8 cellular contexts compared by ENCODE assay signal in the genomic region with DNA sequence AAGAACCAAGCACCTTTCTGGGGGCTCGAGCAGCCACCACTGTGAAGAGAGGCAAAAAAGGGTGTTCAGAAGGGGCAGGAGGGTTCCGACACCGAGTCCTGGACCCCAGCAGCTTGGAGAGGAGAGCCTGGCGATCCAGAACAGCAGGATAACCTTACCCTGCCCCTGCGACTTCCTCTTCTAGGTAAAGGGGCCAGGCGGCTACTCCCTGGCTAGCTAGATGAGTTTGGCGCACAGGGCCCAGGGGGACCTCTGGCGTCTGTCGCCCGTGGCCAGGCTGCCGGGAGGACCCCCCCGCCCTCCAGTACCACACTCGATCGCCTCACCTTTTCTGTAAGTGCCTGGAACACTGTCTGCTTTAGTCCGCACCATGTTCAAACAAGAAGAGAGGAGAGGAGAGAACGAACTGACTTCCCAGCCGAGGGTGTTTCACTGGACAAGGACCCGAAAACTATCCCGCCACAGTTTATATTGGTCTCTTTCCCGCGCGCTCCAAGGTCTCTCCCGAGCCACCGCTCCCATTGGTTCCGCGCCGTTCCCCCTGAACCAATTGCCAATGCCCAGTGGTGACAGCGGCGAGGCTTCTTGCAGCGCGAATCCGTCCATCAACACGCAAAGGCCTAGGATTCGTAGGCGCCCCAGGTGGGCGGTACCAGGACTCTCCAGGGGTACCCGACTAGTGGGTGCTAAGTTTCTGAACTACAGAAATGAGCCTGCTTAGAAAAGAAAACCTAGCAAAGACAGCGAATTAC. TPM values are rescaled to one million over a fixed set of nuclear protein-coding genes. Genes with fewer than 3 reads are reported as not detected.
DNase-seq lines count a peak whose midpoint lies in the region; FAIRE-seq and TF ChIP-seq lines count a peak whose summit lies in the region.

A gene with protein sequence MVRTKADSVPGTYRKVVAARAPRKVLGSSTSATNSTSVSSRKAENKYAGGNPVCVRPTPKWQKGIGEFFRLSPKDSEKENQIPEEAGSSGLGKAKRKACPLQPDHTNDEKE (minus strand): TSS at position 442 of the 752 bp plus-strand sequence. CDS start 70 bp downstream, at position 372.

- H3K4me3 ChIP-seq in GM23248 (peak within 1 kb of the TSS; percentile 71), Karpas-422 (ENCODE audit: low read length) (peak within 1 kb of the TSS; percentile 96), esophagus squamous epithelium (peak within 1 kb of the TSS; percentile 50 to 66 (median 57))

- WGBS in GM23248 (ENCODE audit: low coverage in 1 of 2, low lambda C conversion rate in 2 of 2, missing lambda C conversion rate in 2 of 2), 2 experiments, result 0 to 3% methylated on average over 38 of the region's 38 CpGs
- WGBS in esophagus squamous epithelium, 2 donors, result 0 to 2% methylated on average over 12 to 31 of the region's 38 CpGs

- peak within 1 kb of the TSS; percentile 97 for H2AFZ ChIP-seq in GM23248
- peak within 1 kb of the TSS; percentile 83 for H2AFZ ChIP-seq in Karpas-422 (ENCODE audit: low read length)

- peak; percentile 87 for FAIRE-seq in RCC 7860 (lab: Jason Lieb, UNC)

- peaks cover 18% of the 10 kb centered on the region; the same call in 1 of the 2 replicates for H3K79me2 ChIP-seq in GM23248 (ENCODE audit: insufficient read depth)
- peaks cover 39% of the 10 kb centered on the region for H3K79me2 ChIP-seq in Karpas-422 (ENCODE audit: low read length)

- intact Hi-C loops in esophagus squamous epithelium (cut with DNase I), result loop anchor here (10.0 kb wide), 1 partner anchor 216 kb away; a partner anchor contains a TSS

- H3K4me2 ChIP-seq in GM23248 (ENCODE audit: unreplicated experiment) (peak within 1 kb of the TSS; percentile 64), Karpas-422 (ENCODE audit: low read depth, low read length, poor library complexity, severe bottlenecking) (peak within 1 kb of the TSS; percentile 80)

- H3K27me3 ChIP-seq in GM23248 (replicated peaks; ENCODE audit: insufficient read depth) (no peaks in the 10 kb centered on the region), Karpas-422 (ENCODE audit: low read length) (no peaks in the 10 kb centered on the region), esophagus squamous epithelium (no peaks in the 10 kb centered on the region)

- TF ChIP-seq POLR2A in esophagus squamous epithelium (IDR thresholded peaks at IDR 0.05), result no peak

- 0 out of 2 replicates have a peak, but pooled peaks cover 5% of the 10 kb centered on the region for H3F3A ChIP-seq in GM23248 (ENCODE audit: insufficient read depth)

- H4K20me1 ChIP-seq in GM23248 (ENCODE audit: insufficient read depth), result no peaks in the 10 kb centered on the region
- H4K20me1 ChIP-seq in Karpas-422 (ENCODE audit: insufficient read depth, low read depth, low read length), result no peaks in the 10 kb centered on the region

- in situ Hi-C loops in GM23248 (cut with MboI), result no loop called here

- DNase-seq in Daoy (ENCODE audit: low read depth), result peak; percentile 98
- DNase-seq in GM23248, result peak; percentile 98
- DNase-seq in Karpas-422, result peak; percentile 98
- DNase-seq in RCC 7860 (ENCODE audit: low spot score), result peak; percentile 85
- DNase-seq in activated T-cell treated with anti-CD3 and anti-CD28 coated beads, Interleukin-2, amount 50 U/mL, for 48 hours, result peak; percentile 96 to 97
- DNase-seq in esophagus squamous epithelium (lab: John Stamatoyannopoulos, UW), result peak; percentile 66
- peak; percentile 99 for DNase-seq in myocyte (ENCODE audit: low read depth)
- DNase-seq in stimulated activated CD8-positive, alpha-beta memory T cell treated with anti-CD3 and anti-CD28 coated beads, Interleukin-7, amount 100 ng/mL, for 4 hours (ENCODE audit: low read depth in 2 of 2), result peak; percentile 85 to 87

- H3K36me3 ChIP-seq in GM23248 (ENCODE audit: low read depth) (no peaks in the 10 kb centered on the region), Karpas-422 (ENCODE audit: insufficient read depth, low read length) (peaks cover 13% of the 10 kb centered on the region; the same call in 1 of the 2 replicates), esophagus squamous epithelium (no peaks in the 10 kb centered on the region)

- H3K27ac ChIP-seq in GM23248 (no peak within 1 kb of the TSS), Karpas-422 (ENCODE audit: low read length) (peak within 1 kb of the TSS; percentile 69), esophagus squamous epithelium (peak within 1 kb of the TSS in 3 of 4 donors; percentile 26 to 42 (median 36))

- H3K9ac ChIP-seq in GM23248 (peak within 1 kb of the TSS; percentile 72), Karpas-422 (ENCODE audit: low read length) (peak within 1 kb of the TSS; percentile 82)

- H3K4me1 ChIP-seq in GM23248 (ENCODE audit: insufficient read depth), result peaks cover 8% of the 10 kb centered on the region
- H3K4me1 ChIP-seq in Karpas-422 (ENCODE audit: low read length), result peaks cover 27% of the 10 kb centered on the region
- H3K4me1 ChIP-seq in esophagus squamous epithelium, result peaks cover 8 to 25% (median 11%) of the 10 kb centered on the region in 3 donors

- TF ChIP-seq CTCF in esophagus squamous epithelium (IDR thresholded peaks at IDR 0.05), result peak in 2 of 6 experiments; percentile 6 to 8

- H3K9me3 ChIP-seq in GM23248 (ENCODE audit: low read depth) (no peaks in the 10 kb centered on the region), Karpas-422 (ENCODE audit: low read length) (no peaks in the 10 kb centered on the region), esophagus squamous epithelium (no peaks in the 10 kb centered on the region)

- H3K9me2 ChIP-seq in GM23248 (ENCODE audit: insufficient read depth) (no peaks in the 10 kb centered on the region), Karpas-422 (replicated peaks; ENCODE audit: insufficient read depth, low read length) (no peaks in the 10 kb centered on the region)

RNA-seq across cellular contexts. Expression of the gene that starts here (rescaled TPM):
- total RNA-seq in Daoy (2014; rRNA removed; shearing (Covaris generic)), result 56.8 and 61.5 TPM in 2 replicates
- total RNA-seq in GM23248 (2014; rRNA removed; shearing (Covaris generic)), result 16.0 and 21.2 TPM in 2 replicates
- polyA plus RNA-seq in GM23248 (2016; fragmentation: Nextera tagmentation; extraction: Ambion mirVana), result 43.2 and 44.5 TPM in 2 replicates
- total RNA-seq in Karpas-422 (2014; rRNA removed; shearing (Covaris generic); ENCODE audit: low replicate concordance), result 24.7 and 223 TPM in 2 replicates
- total RNA-seq in esophagus squamous epithelium (10 to 100 TPM in 3 of 4 donors, 1 to 10 TPM in 1; 4.2 to 41.4 (median 23.1) TPM), myocyte (2.7 and 4.9 TPM in 2 replicates)
- 0.77 TPM for polyA plus RNA-seq in myocyte (2012)
